Comparison of ENCODE assay signal across 10 cellular contexts in genomic region chrX:92232182-92232581, GRCh38.
DNase-seq lines count a peak whose midpoint lies in the region; ATAC-seq and TF ChIP-seq lines count a peak whose summit lies in the region.
"Had no signal": no experiment of that assay in that cellular context is flagged by ENCODE, and none has a peak within 500 bp of the region (broad histone marks: within the 10 kb centered on the region; RNA-seq: fewer than 3 reads in every experiment).

No MANE protein-coding gene starts in this region.

- H3K4me1 ChIP-seq in Loucy (ENCODE audit: insufficient read depth, low read length, poor library complexity, severe bottlenecking), result no peaks in the 10 kb centered on the region
- no peaks in the 10 kb centered on the region for H3K4me1 ChIP-seq in gastrocnemius medialis

- no peaks in the 10 kb centered on the region for H3K36me3 ChIP-seq in GM06990 (ENCODE audit: control insufficient read depth, insufficient read depth, low read length)
- H3K36me3 ChIP-seq in Loucy (ENCODE audit: insufficient read depth, low read length), result no peaks in the 10 kb centered on the region
- H3K36me3 ChIP-seq in brain microvascular endothelial cell (replicated peaks), result no peaks in the 10 kb centered on the region
- H3K36me3 ChIP-seq in gastrocnemius medialis, result no peaks in the 10 kb centered on the region

- H3K27me3 ChIP-seq in GM06990 (replicated peaks; ENCODE audit: control insufficient read depth, insufficient read depth, low read length) (no peaks in the 10 kb centered on the region), Loucy (ENCODE audit: insufficient read depth, low read length, poor library complexity, severe bottlenecking) (no peaks in the 10 kb centered on the region), brain microvascular endothelial cell (replicated peaks) (no peaks in the 10 kb centered on the region), gastrocnemius medialis (peaks cover 0 to under 1% (median 0%) of the 10 kb centered on the region in 3 donors)

- no peak overlapping the region for H3K4me3 Mint-ChIP-seq in neural crest cell
- H3K4me3 Mint-ChIP-seq: activated naive CD8-positive, alpha-beta T cell treated with anti-CD3 and anti-CD28 coated beads, Interleukin-2, amount 50 U/mL, for 24 hours; naive thymus-derived CD4-positive, alpha-beta T cell had no signal

- in situ Hi-C loops in brain microvascular endothelial cell (cut with HindIII; ENCODE audit: low pct_ligation_motif_present, low sequenced_read_pairs), result no loop called here
- in situ Hi-C loops in gastrocnemius medialis (cut with MboI; ENCODE audit: low sequenced_read_pairs in 4 of 4), result no loop called here

- no peaks in the 10 kb centered on the region for H3K9me2 ChIP-seq in Loucy (replicated peaks; ENCODE audit: low read depth, low read length)

- H3K9me3 ChIP-seq in Loucy (ENCODE audit: insufficient read depth, low read depth, low read length), result no peaks in the 10 kb centered on the region
- no peaks in the 10 kb centered on the region for H3K9me3 ChIP-seq in gastrocnemius medialis

- no peak overlapping the region for H3K9ac ChIP-seq in Loucy (ENCODE audit: low read depth, low read length, poor library complexity, severe bottlenecking)

- no peak overlapping the region for H3K4me2 ChIP-seq in Loucy (ENCODE audit: low read depth, low read length, poor library complexity, severe bottlenecking)

- H3K79me2 ChIP-seq in Loucy (ENCODE audit: insufficient read depth, low read length), result no peaks in the 10 kb centered on the region

- DNase-seq in GM06990 (ENCODE audit: extremely low read depth, insufficient read length), result no peak
- DNase-seq in brain microvascular endothelial cell, result no peak
- DNase-seq in neural crest cell (ENCODE audit: low read depth, low spot score), result peak; percentile 2
- DNase-seq in gastrocnemius medialis, result no peak
- DNase-seq in NCI-H2196 (lab: John Stamatoyannopoulos, UW; ENCODE audit: unreplicated experiment), result no peak
- DNase-seq in dermis blood vessel endothelial cell, result no peak
- DNase-seq: activated naive CD8-positive, alpha-beta T cell treated with anti-CD3 and anti-CD28 coated beads, Interleukin-2, amount 50 U/mL, for 24 hours; naive thymus-derived CD4-positive, alpha-beta T cell had no signal

- no peak for ATAC-seq in GM21717 (IDR thresholded peaks at IDR 0.05; ENCODE audit: unreplicated experiment)
- no peak for ATAC-seq in gastrocnemius medialis
- ATAC-seq: activated naive CD8-positive, alpha-beta T cell treated with anti-CD3 and anti-CD28 coated beads, Interleukin-2, amount 50 U/mL, for 24 hours; naive thymus-derived CD4-positive, alpha-beta T cell had no signal

- no peaks in the 10 kb centered on the region for H3K36me3 Mint-ChIP-seq in neural crest cell (ENCODE audit: low read depth)
- H3K36me3 Mint-ChIP-seq: naive thymus-derived CD4-positive, alpha-beta T cell had no signal

- H3K27me3 Mint-ChIP-seq in neural crest cell (ENCODE audit: low read depth), result no peaks in the 10 kb centered on the region
- H3K27me3 Mint-ChIP-seq: activated naive CD8-positive, alpha-beta T cell treated with anti-CD3 and anti-CD28 coated beads, Interleukin-2, amount 50 U/mL, for 24 hours; naive thymus-derived CD4-positive, alpha-beta T cell had no signal

- H3K4me3 ChIP-seq in GM06990 (replicated peaks; ENCODE audit: low read depth, low read length) (no peak overlapping the region), Loucy (ENCODE audit: low read length, poor library complexity, severe bottlenecking) (no peak overlapping the region), brain microvascular endothelial cell (ENCODE audit: low read depth, low read length) (no peak overlapping the region), gastrocnemius medialis (no peak overlapping the region)

- H3K27ac Mint-ChIP-seq in neural crest cell (ENCODE audit: unreplicated experiment), result no peak overlapping the region
- H3K27ac Mint-ChIP-seq: activated naive CD8-positive, alpha-beta T cell treated with anti-CD3 and anti-CD28 coated beads, Interleukin-2, amount 50 U/mL, for 24 hours; naive thymus-derived CD4-positive, alpha-beta T cell had no signal

- TF ChIP-seq CTCF in GM06990 (IDR thresholded peaks at IDR 0.05; ENCODE audit: insufficient read depth, low read length, poor library complexity, severe bottlenecking) (peak; percentile 39), Loucy (conservative IDR thresholded peaks at IDR 0.05; ENCODE audit: low read length) (peak; percentile 48), brain microvascular endothelial cell (IDR thresholded peaks at IDR 0.05; ENCODE audit: low read depth, low read length, missing control alignments) (peak; percentile 27), neural crest cell (conservative IDR thresholded peaks at IDR 0.05) (peak; percentile 71), gastrocnemius medialis (IDR thresholded peaks at IDR 0.05 in 4 of 5, conservative IDR thresholded peaks at IDR 0.05 in 1 of 5) (no peak)

- no peaks in the 10 kb centered on the region for H4K20me1 ChIP-seq in Loucy (ENCODE audit: insufficient read depth, low read length, poor library complexity, severe bottlenecking)

- intact Hi-C loops in gastrocnemius medialis (cut with DNase I; ENCODE audit: low total_unique reads), result no loop called here

- H3K9me3 Mint-ChIP-seq in neural crest cell, result no peaks in the 10 kb centered on the region

- no peak overlapping the region for H3K27ac ChIP-seq in brain microvascular endothelial cell
- no peak overlapping the region for H3K27ac ChIP-seq in gastrocnemius medialis

- H3K4me1 Mint-ChIP-seq in neural crest cell, result no peaks in the 10 kb centered on the region
- H3K4me1 Mint-ChIP-seq: activated naive CD8-positive, alpha-beta T cell treated with anti-CD3 and anti-CD28 coated beads, Interleukin-2, amount 50 U/mL, for 24 hours; naive thymus-derived CD4-positive, alpha-beta T cell had no signal

- H2AFZ ChIP-seq in Loucy (ENCODE audit: low read length), result no peak overlapping the region

- H3F3A ChIP-seq in Loucy (ENCODE audit: low read depth), result no peaks in the 10 kb centered on the region

- no peak for TF ChIP-seq POLR2A in gastrocnemius medialis (IDR thresholded peaks at IDR 0.05)

Comparison
In these comparisons a context has a peak if more than half of its experiments do, and no peak if none do; other contexts are left out.
1. CTCF ChIP-seq: peak in GM06990 (single experiment), Loucy (single experiment), brain microvascular endothelial cell (single experiment) and neural crest cell (single experiment); none in gastrocnemius medialis (0 of 5).